1 cellular context compared by ENCODE assay signal in genomic region chr12:85821759-85822158, GRCh38.
TF ChIP-seq lines count a peak whose summit lies in the region.

No MANE protein-coding gene starts in this region.

TF ChIP-seq in HepG2, 621 proteins besides CTCF, POLR2A, EP300 and RAD21 (continued from another document and continues in another):
- TF ChIP-seq CREB3 (CRISPR knock-in tag; IDR thresholded peaks at IDR 0.05) (no peak), ZMYM4 (CRISPR knock-in tag; IDR thresholded peaks at IDR 0.05) (no peak), BHLHE40 (IDR thresholded peaks at IDR 0.05; ENCODE audit: low read length) (no peak), DBP (CRISPR knock-in tag; IDR thresholded peaks at IDR 0.05; ENCODE audit: not compliant biosample characterization) (no peak), ZNF343 (CRISPR knock-in tag; IDR thresholded peaks at IDR 0.05) (no peak), ZNF619 (CRISPR knock-in tag; IDR thresholded peaks at IDR 0.05) (no peak), ATM (IDR thresholded peaks at IDR 0.05; ENCODE audit: borderline replicate concordance) (no peak), ZNF18 (CRISPR knock-in tag; IDR thresholded peaks at IDR 0.05; ENCODE audit: insufficient replicate concordance) (no peak), HMG20B (CRISPR knock-in tag; conservative IDR thresholded peaks at IDR 0.05) (0 out of 2 replicates have a peak, but pooled peaks have one; percentile 28), EEA1 (CRISPR knock-in tag; IDR thresholded peaks at IDR 0.05; ENCODE audit: borderline replicate concordance) (no peak), CSRNP1 (CRISPR knock-in tag; IDR thresholded peaks at IDR 0.05) (no peak), SMAD3 (CRISPR knock-in tag; IDR thresholded peaks at IDR 0.05) (no peak), ZNF280D (CRISPR knock-in tag; IDR thresholded peaks at IDR 0.05) (no peak), ZNF354B (CRISPR knock-in tag; IDR thresholded peaks at IDR 0.05) (no peak), RARA (CRISPR knock-in tag; IDR thresholded peaks at IDR 0.05) (peak; percentile 88), PHF8 (CRISPR knock-in tag; IDR thresholded peaks at IDR 0.05) (no peak), PBX3 (CRISPR knock-in tag; IDR thresholded peaks at IDR 0.05; ENCODE audit: borderline replicate concordance) (no peak), PRPF4 (IDR thresholded peaks at IDR 0.05; ENCODE audit: low read depth, low read length, poor library complexity, severe bottlenecking) (no peak), FOXJ3 (CRISPR knock-in tag; IDR thresholded peaks at IDR 0.05; ENCODE audit: borderline replicate concordance) (no peak), MZF1 (CRISPR knock-in tag; IDR thresholded peaks at IDR 0.05; ENCODE audit: borderline replicate concordance) (no peak), YEATS4 (CRISPR knock-in tag; IDR thresholded peaks at IDR 0.05; ENCODE audit: borderline replicate concordance) (no peak), GLMP (CRISPR knock-in tag; IDR thresholded peaks at IDR 0.05; ENCODE audit: borderline replicate concordance) (no peak), ETS1 (CRISPR knock-in tag; IDR thresholded peaks at IDR 0.05) (no peak), RFXAP (CRISPR knock-in tag; IDR thresholded peaks at IDR 0.05; ENCODE audit: borderline replicate concordance) (no peak), ZBTB3 (CRISPR knock-in tag; IDR thresholded peaks at IDR 0.05; ENCODE audit: borderline replicate concordance, low read depth) (no peak), ZNF616 (CRISPR knock-in tag; IDR thresholded peaks at IDR 0.05; ENCODE audit: low read depth) (no peak), U2AF2 (IDR thresholded peaks at IDR 0.05; ENCODE audit: low read depth, low read length) (no peak), ZNF260 (CRISPR knock-in tag; IDR thresholded peaks at IDR 0.05; ENCODE audit: borderline replicate concordance, low read depth) (no peak), MBNL3 (CRISPR knock-in tag; conservative IDR thresholded peaks at IDR 0.05) (no peak), MLX (CRISPR knock-in tag; IDR thresholded peaks at IDR 0.05) (no peak), MED1 (CRISPR knock-in tag; IDR thresholded peaks at IDR 0.05) (no peak), MLXIP (CRISPR knock-in tag; IDR thresholded peaks at IDR 0.05; ENCODE audit: borderline replicate concordance) (no peak), ZBTB10 (CRISPR knock-in tag; IDR thresholded peaks at IDR 0.05; ENCODE audit: borderline replicate concordance) (no peak)
